In the genomic region with DNA sequence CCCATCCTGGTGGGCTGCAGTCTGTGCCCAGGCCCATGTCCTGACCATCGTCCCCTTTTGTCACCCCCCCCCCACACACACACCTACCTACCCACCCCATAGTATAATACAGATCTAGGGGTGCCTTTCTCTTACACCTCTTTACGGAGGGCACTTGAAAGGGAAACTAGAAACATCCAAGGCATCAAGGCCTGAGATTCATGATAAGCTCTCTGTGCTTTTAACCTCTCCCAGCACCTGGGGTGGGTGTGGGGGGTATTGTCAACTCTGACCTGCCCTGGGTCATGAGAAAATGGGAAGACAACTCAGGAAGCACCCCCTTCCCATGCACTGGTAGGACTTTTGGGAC, we compare ENCODE assay signal across 9 cellular contexts. TPM values are rescaled to one million over a fixed set of nuclear protein-coding genes. Genes with fewer than 3 reads are reported as not detected.
A peak's percentile ranks its signal among the peaks of the same experiment; 100 is the strongest.
DNase-seq lines count a peak whose midpoint lies in the region; ATAC-seq, FAIRE-seq and TF ChIP-seq lines count a peak whose summit lies in the region.
"Had no signal": no experiment of that assay in that cellular context is flagged by ENCODE, and none has a peak within 500 bp of the region (broad histone marks: within the 10 kb centered on the region; RNA-seq: fewer than 3 reads in every experiment).

No MANE protein-coding gene starts in this region.

- H4K20me1 ChIP-seq in KMS-11 (ENCODE audit: insufficient read depth): peaks cover 3% of the 10 kb centered on the region; the same call in 1 of the 2 replicates

- H3K27ac ChIP-seq in ACC112 (ENCODE audit: low read depth, low read length) (peak overlapping the region; percentile 62; the same call in 1 of the 2 replicates), KMS-11 (no peak overlapping the region)

- H3K9ac ChIP-seq in KMS-11: peak overlapping the region; percentile 75; the same call in 1 of the 2 replicates

- no peaks in the 10 kb centered on the region for H3K9me3 Mint-ChIP-seq in naive B cell

- H3K4me3 Mint-ChIP-seq in naive B cell: peak overlapping the region; percentile 77 to 94 (median 88)

- H3K27me3 ChIP-seq in ACC112 (ENCODE audit: insufficient read depth, low read length): no peaks in the 10 kb centered on the region
- H3K27me3 ChIP-seq in KMS-11 (ENCODE audit: insufficient read depth, low read depth): no peaks in the 10 kb centered on the region

- no peak for FAIRE-seq in GM19239 (lab: Jason Lieb, UNC)
- FAIRE-seq: colon had no signal

- ATAC-seq in naive B cell (ENCODE audit: low read depth in 2 of 2): no peak
- ATAC-seq in HG03039 (IDR thresholded peaks at IDR 0.05; ENCODE audit: unreplicated experiment): no peak
- no peak for ATAC-seq in HG02588 (IDR thresholded peaks at IDR 0.05; ENCODE audit: unreplicated experiment)

- H3K4me2 ChIP-seq in KMS-11: peak overlapping the region; percentile 88

- peaks cover 0 to 3% (median 0%) of the 10 kb centered on the region in 3 donors for H3K27me3 Mint-ChIP-seq in naive B cell

- H3K36me3 ChIP-seq in ACC112 (ENCODE audit: insufficient read depth, low read length) (no peaks in the 10 kb centered on the region; the same call in 1 of the 2 replicates), KMS-11 (ENCODE audit: insufficient read depth) (no peaks in the 10 kb centered on the region)

- TF ChIP-seq CTCF in KMS-11 (conservative IDR thresholded peaks at IDR 0.05; ENCODE audit: low read depth, low read length) (no peak), choroid plexus epithelial cell (conservative IDR thresholded peaks at IDR 0.05; ENCODE audit: low read depth, low read length) (no peak)

- peak overlapping the region in 5 of 6 donors; percentile 15 to 84 (median 65) for H3K27ac Mint-ChIP-seq in naive B cell

- DNase-seq in choroid plexus epithelial cell (ENCODE audit: low read depth) (no peak), naive B cell (no peak), GM19239 (ENCODE audit: insufficient read length, low spot score) (no peak)
- DNase-seq in NK-92 treated with Interleukin-12 subunit alpha and Interleukin-12 subunit beta, amount 100 ng/mL, for 24 hours (lab: John Stamatoyannopoulos, UW): no peak

- H3K4me3 ChIP-seq in ACC112 (ENCODE audit: low read depth, low read length): peak overlapping the region; percentile 89
- no peak overlapping the region for H3K4me3 ChIP-seq in KMS-11 (IDR thresholded peaks at IDR 0.05; ENCODE audit: insufficient read depth, low read depth, low read length)
- peak overlapping the region; percentile 80 for H3K4me3 ChIP-seq in choroid plexus epithelial cell (ENCODE audit: low read depth, low read length)

- peaks cover 0 to 7% of the 10 kb centered on the region in 2 donors for H3K36me3 Mint-ChIP-seq in naive B cell

- peaks cover 67% of the 10 kb centered on the region for H3K79me2 ChIP-seq in ACC112 (ENCODE audit: control insufficient read depth, insufficient read depth, low read length, unreplicated experiment)
- peaks cover 58% of the 10 kb centered on the region for H3K79me2 ChIP-seq in KMS-11 (ENCODE audit: insufficient read depth, low read depth)

- peaks cover 35 to 42% (median 40%) of the 10 kb centered on the region in 3 donors for H3K4me1 Mint-ChIP-seq in naive B cell

- H2AFZ ChIP-seq in ACC112 (ENCODE audit: low read length, unreplicated experiment): no peak overlapping the region
- H2AFZ ChIP-seq in KMS-11 (ENCODE audit: low read depth): no peak overlapping the region

- H3K4me1 ChIP-seq in ACC112 (ENCODE audit: control insufficient read depth, insufficient read depth, low read length, unreplicated experiment) (peaks cover 18% of the 10 kb centered on the region), KMS-11 (ENCODE audit: low read depth, poor library complexity, severe bottlenecking) (peaks cover 21% of the 10 kb centered on the region)

RNA-seq across cellular contexts. Expression of gene BICRA, which starts 1.6 kb away (rescaled TPM):
- 1 to 10 TPM in 1 of 6 donors, under 1 TPM in 4, not detected in 1; 0.37 to 1.5 (median 0.83) TPM for polyA plus RNA-seq in naive B cell (ENCODE audit: low read depth in 6 of 6)

RNA-seq across cellular contexts. Expression of gene ZNF541, which starts 37.6 kb away (rescaled TPM):
- not detected for polyA plus RNA-seq in naive B cell (ENCODE audit: low read depth in 6 of 6)
